ENCODE assay signal across 17 cellular contexts in the genomic region with DNA sequence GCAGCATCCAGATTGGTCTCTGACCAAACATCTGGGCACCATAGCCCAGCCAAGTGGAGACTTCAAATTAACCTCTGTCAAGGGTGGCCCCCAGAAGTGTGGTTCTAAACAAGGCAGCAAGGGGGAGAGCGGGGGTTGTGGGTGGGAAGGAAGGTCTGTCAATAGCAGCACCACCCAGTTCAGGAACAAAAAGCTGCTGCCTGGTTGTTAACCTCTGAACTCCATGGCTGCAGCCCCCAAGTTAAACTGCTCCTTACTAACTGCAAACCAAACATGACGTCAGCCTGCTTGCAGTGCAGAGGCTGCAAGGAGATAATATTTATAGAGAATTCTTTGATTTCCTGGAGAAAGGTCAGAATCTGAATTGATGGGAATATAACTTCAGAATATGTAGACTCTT.
DNase-seq lines count a peak whose midpoint lies in the region; TF ChIP-seq lines count a peak whose summit lies in the region.
"Had no signal": no experiment of that assay in that cellular context is flagged by ENCODE, and none has a peak within 500 bp of the region (broad histone marks: within the 10 kb centered on the region; RNA-seq: fewer than 3 reads in every experiment).

No MANE protein-coding gene starts in this region.

- intact Hi-C loops in A673 (cut with micrococcal nuclease; ENCODE audit: unreplicated experiment), result no loop called here

- TF ChIP-seq CTCF in A673 (conservative IDR thresholded peaks at IDR 0.05; ENCODE audit: low read depth, low read length), result no peak

- CTCF ChIA-PET in A673 (lab: Charles Lee), result no interaction called here

- no peaks in the 10 kb centered on the region for H3K79me1 ChIP-seq in neuronal stem cell (ENCODE audit: low read depth, low read length)

- H2BK15ac ChIP-seq in neuronal stem cell (ENCODE audit: low read length), result peak overlapping the region; percentile 24

- H2BK5ac ChIP-seq in neuronal stem cell (ENCODE audit: low read length), result no peak overlapping the region

- no peak overlapping the region for H3K4me3 ChIP-seq in effector memory CD4-positive, alpha-beta T cell (ENCODE audit: insufficient read depth, low read depth, low read length, poor library complexity, severe bottlenecking)
- H3K4me3 ChIP-seq in neuronal stem cell (ENCODE audit: low read length in 2 of 2) (no peak overlapping the region), A673 (ENCODE audit: low read depth, low read length, poor library complexity, severe bottlenecking) (no peak overlapping the region), SJCRH30 (no peak overlapping the region)
- H3K4me3 ChIP-seq: ascending aorta, heart right ventricle, mucosa of descending colon, vagina had no signal

- no TSS peak for BruUV-seq in A673 (replicated peaks; lab: Mats Ljungman, UMichigan)

- H2AK5ac ChIP-seq in neuronal stem cell (ENCODE audit: low read depth, low read length), result no peak overlapping the region

- no peak overlapping the region for H3K18ac ChIP-seq in neuronal stem cell (ENCODE audit: low read length)

- H3K36me3 ChIP-seq in KOPT-K1 (ENCODE audit: insufficient read depth, low read length) (no peaks in the 10 kb centered on the region), neuronal stem cell (replicated peaks in 1 of 2; ENCODE audit: control insufficient read depth in 2 of 2, insufficient read depth in 2 of 2, low read length in 2 of 2) (no peaks in the 10 kb centered on the region), A673 (ENCODE audit: insufficient read depth, low read length, poor library complexity, severe bottlenecking) (no peaks in the 10 kb centered on the region), SJCRH30 (no peaks in the 10 kb centered on the region)
- H3K36me3 ChIP-seq in effector memory CD4-positive, alpha-beta T cell (ENCODE audit: control insufficient read depth, insufficient read depth, low read length), result no peaks in the 10 kb centered on the region
- H3K36me3 ChIP-seq: ascending aorta, heart right ventricle, vagina had no signal

- no peak overlapping the region for H3K23ac ChIP-seq in neuronal stem cell (ENCODE audit: low read depth, low read length, poor library complexity)

- H3K27ac ChIP-seq in KOPT-K1 (ENCODE audit: low read depth, low read length, poor library complexity, severe bottlenecking), result peak overlapping the region; percentile 58
- peak overlapping the region; percentile 38 for H3K27ac ChIP-seq in effector memory CD4-positive, alpha-beta T cell (ENCODE audit: insufficient read depth, low read length, poor library complexity, severe bottlenecking)
- peak overlapping the region; percentile 58 for H3K27ac ChIP-seq in neuronal stem cell (replicated peaks; ENCODE audit: low read length)
- H3K27ac ChIP-seq in A673 (ENCODE audit: low read depth, low read length, poor library complexity, severe bottlenecking), result no peak overlapping the region
- H3K27ac ChIP-seq in SJCRH30, result no peak overlapping the region
- H3K27ac ChIP-seq: ascending aorta, heart right ventricle, vagina had no signal

- H3K4me2 ChIP-seq in neuronal stem cell (ENCODE audit: insufficient read depth, low read length, poor library complexity, severe bottlenecking), result no peak overlapping the region

- no peak overlapping the region for H3K9ac ChIP-seq in neuronal stem cell (ENCODE audit: low read depth, low read length, poor library complexity)

- no peak overlapping the region for H2AFZ ChIP-seq in neuronal stem cell (ENCODE audit: low read length)

- no peak overlapping the region for H3K4ac ChIP-seq in neuronal stem cell (ENCODE audit: low read length)

- POLR2A ChIA-PET in A673 (lab: Charles Lee; ENCODE audit: low non-redundant PET), result no interaction called here

- H3K9me3 ChIP-seq in KOPT-K1 (ENCODE audit: insufficient read depth, low read length, poor library complexity, severe bottlenecking) (peaks cover 11% of the 10 kb centered on the region), neuronal stem cell (replicated peaks in 1 of 2; ENCODE audit: control insufficient read depth in 2 of 2, insufficient read depth in 1 of 2, low read depth in 1 of 2, low read length in 2 of 2) (no peaks in the 10 kb centered on the region), A673 (ENCODE audit: low read depth, low read length, poor library complexity, severe bottlenecking) (no peaks in the 10 kb centered on the region), SJCRH30 (replicated peaks) (0 out of 2 replicates have a peak, but pooled peaks cover 3% of the 10 kb centered on the region)
- H3K9me3 ChIP-seq in effector memory CD4-positive, alpha-beta T cell (ENCODE audit: control insufficient read depth, low read length), result no peaks in the 10 kb centered on the region
- H3K9me3 ChIP-seq: ascending aorta, heart right ventricle, mucosa of descending colon, vagina had no signal

- H3K14ac ChIP-seq in neuronal stem cell (ENCODE audit: low read length), result no peak overlapping the region

- H3K4me1 ChIP-seq in effector memory CD4-positive, alpha-beta T cell (ENCODE audit: control insufficient read depth, insufficient read depth, low read length, poor library complexity, severe bottlenecking), result peaks cover 54% of the 10 kb centered on the region
- H3K4me1 ChIP-seq in neuronal stem cell (ENCODE audit: control insufficient read depth in 2 of 2, insufficient read depth in 1 of 2, low read depth in 1 of 2, low read length in 2 of 2) (peaks cover 0 to 4% of the 10 kb centered on the region in 2 donors), A673 (ENCODE audit: insufficient read depth, low read length, poor library complexity, severe bottlenecking) (no peaks in the 10 kb centered on the region), SJCRH30 (peaks cover 6% of the 10 kb centered on the region; the same call in 1 of the 2 replicates)
- H3K4me1 ChIP-seq: ascending aorta had no signal

- no peak overlapping the region for H2BK12ac ChIP-seq in neuronal stem cell (ENCODE audit: low read length)

- no peak overlapping the region for H4K8ac ChIP-seq in neuronal stem cell (ENCODE audit: low read depth, low read length)

- no peaks in the 10 kb centered on the region for H3K27me3 ChIP-seq in effector memory CD4-positive, alpha-beta T cell (replicated peaks; ENCODE audit: control insufficient read depth, insufficient read depth, low read length, poor library complexity, severe bottlenecking)
- H3K27me3 ChIP-seq in neuronal stem cell (ENCODE audit: control insufficient read depth in 3 of 3, insufficient read depth in 3 of 3, low read depth in 1 of 3, low read length in 3 of 3), result peaks cover 0 to 1% (median 0%) of the 10 kb centered on the region in 3 experiments
- H3K27me3 ChIP-seq in A673 (replicated peaks; ENCODE audit: insufficient read depth, low read depth, low read length, poor library complexity), result peaks cover 4% of the 10 kb centered on the region
- H3K27me3 ChIP-seq in SJCRH30, result no peaks in the 10 kb centered on the region
- H3K27me3 ChIP-seq: ascending aorta, heart right ventricle, vagina had no signal

- no peak overlapping the region for H4K91ac ChIP-seq in neuronal stem cell (ENCODE audit: low read depth, low read length, poor library complexity)

- no CpG with 5 or more reads among the region's 2 CpGs for WGBS in neuronal stem cell (ENCODE audit: extremely low coverage in 2 of 2, insufficient read length in 2 of 2, insufficient replicate concordance in 1 of 2), 2 donors

- no peak overlapping the region for H2BK120ac ChIP-seq in neuronal stem cell (ENCODE audit: low read depth, low read length)

- DNase-seq in activated gamma-delta T cell treated with Interleukin-2 at 50 U/mL for 16 hours (peak; percentile 31), activated gamma-delta T cell (lab: John Stamatoyannopoulos, UW) (no peak), neuronal stem cell (ENCODE audit: low spot score) (no peak), A673 (ENCODE audit: low spot score) (no peak), NCI-H345 (lab: John Stamatoyannopoulos, UW) (no peak), SJCRH30 (no peak)
- no peak for DNase-seq in effector memory CD4-positive, alpha-beta T cell
- DNase-seq: activated CD4-positive, alpha-beta T cell treated with anti-CD3 and anti-CD28 coated beads for 48 hours; activated T-cell treated with anti-CD3 and anti-CD28 coated beads, Interleukin-2, amount 50 U/mL, for 72 hours; H9; heart right ventricle; mucosa of descending colon; NCI-H2081 treated with DMSO at 0.1 percent for 48 hours; Right ventricle myocardium superior had no signal

Comparison
In these comparisons a context has a peak if more than half of its experiments do, and no peak if none do; other contexts are left out.
1. H3K27ac ChIP-seq: peak in KOPT-K1 (single experiment), effector memory CD4-positive, alpha-beta T cell (single experiment) and neuronal stem cell (single experiment); none in A673 (single experiment) and SJCRH30 (single experiment).